In genomic region chr1:22861764-22862440, GRCh38 we compare ENCODE assay signal across 8 cellular contexts.
DNase-seq lines count a peak whose midpoint lies in the region; ATAC-seq, FAIRE-seq and TF ChIP-seq lines count a peak whose summit lies in the region.

No MANE protein-coding gene starts in this region.

- FAIRE-seq in RCC 7860 (lab: Jason Lieb, UNC) = no peak

- DNase-seq in AG08395 (ENCODE audit: low spot score) (peak; percentile 83), GM12864 (ENCODE audit: low read depth) (no peak), RCC 7860 (ENCODE audit: low spot score) (peak; percentile 4), fibroblast of pulmonary artery (ENCODE audit: low read depth) (peak; percentile 89), pons (ENCODE audit: low spot score) (peak; percentile 59), NCI-H2107 (lab: John Stamatoyannopoulos, UW) (no peak)

- TF ChIP-seq CTCF in GM12864 (IDR thresholded peaks at IDR 0.05; ENCODE audit: low read depth, low read length, missing control alignments) (peak; percentile 75), fibroblast of pulmonary artery (IDR thresholded peaks at IDR 0.05; ENCODE audit: low read length, missing control alignments) (peak; percentile 96)

- ATAC-seq in GM21526 (IDR thresholded peaks at IDR 0.05; ENCODE audit: low FRiP score, unreplicated experiment) (no peak), HG02623 (IDR thresholded peaks at IDR 0.05; ENCODE audit: unreplicated experiment) (no peak)

- no peak overlapping the region for H3K4me3 ChIP-seq in GM12864 (ENCODE audit: low read depth, low read length)
- no peak overlapping the region for H3K4me3 ChIP-seq in fibroblast of pulmonary artery (replicated peaks; ENCODE audit: low read depth, low read length)

Comparison
In these comparisons a context has a peak if more than half of its experiments do, and no peak if none do; other contexts are left out.
1. DNase-seq: peak in AG08395 (single experiment), RCC 7860 (single experiment), fibroblast of pulmonary artery (single experiment) and pons (single experiment); none in GM12864 (single experiment) and NCI-H2107 (single experiment).